ENCODE assay signal across 1 cellular context in the genomic region with DNA sequence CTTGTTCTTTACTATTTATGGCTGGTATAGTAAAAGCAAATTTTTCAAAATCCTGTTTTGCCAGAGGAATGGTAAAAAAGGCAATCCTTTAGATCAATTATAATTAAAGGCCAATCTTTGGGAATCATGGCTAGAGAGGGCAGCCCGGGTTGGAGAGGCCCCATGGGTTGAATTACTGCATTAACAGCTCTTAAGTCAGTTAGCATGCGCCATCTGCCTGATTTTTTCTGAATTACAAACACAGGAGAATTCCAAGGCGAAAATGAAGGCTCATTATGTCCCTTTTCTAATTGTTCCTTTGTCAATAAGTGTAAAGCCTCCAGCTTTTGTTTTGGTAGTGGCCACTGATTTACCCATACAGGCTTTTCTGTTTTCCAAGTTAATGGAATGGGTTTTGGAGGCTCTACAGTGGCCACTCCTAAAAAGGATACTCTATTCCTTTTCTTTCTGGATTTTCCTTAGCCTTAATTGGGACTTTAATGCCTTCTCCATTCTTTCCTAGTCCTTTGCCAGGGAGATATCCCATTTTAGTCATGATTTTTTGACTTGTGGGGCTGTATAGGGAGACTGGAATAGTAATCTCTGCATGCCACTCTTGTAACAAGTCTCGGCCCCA.
TF ChIP-seq lines count a peak whose summit lies in the region.

No MANE protein-coding gene starts in this region.

TF ChIP-seq in K562, 482 proteins besides CTCF, POLR2A, EP300 and RAD21:
- peak; percentile 47 for TF ChIP-seq SMC3 (conservative IDR thresholded peaks at IDR 0.05; ENCODE audit: insufficient read depth, low read depth, low read length)
